Comparison of ENCODE assay signal across 8 cellular contexts in the genomic region with DNA sequence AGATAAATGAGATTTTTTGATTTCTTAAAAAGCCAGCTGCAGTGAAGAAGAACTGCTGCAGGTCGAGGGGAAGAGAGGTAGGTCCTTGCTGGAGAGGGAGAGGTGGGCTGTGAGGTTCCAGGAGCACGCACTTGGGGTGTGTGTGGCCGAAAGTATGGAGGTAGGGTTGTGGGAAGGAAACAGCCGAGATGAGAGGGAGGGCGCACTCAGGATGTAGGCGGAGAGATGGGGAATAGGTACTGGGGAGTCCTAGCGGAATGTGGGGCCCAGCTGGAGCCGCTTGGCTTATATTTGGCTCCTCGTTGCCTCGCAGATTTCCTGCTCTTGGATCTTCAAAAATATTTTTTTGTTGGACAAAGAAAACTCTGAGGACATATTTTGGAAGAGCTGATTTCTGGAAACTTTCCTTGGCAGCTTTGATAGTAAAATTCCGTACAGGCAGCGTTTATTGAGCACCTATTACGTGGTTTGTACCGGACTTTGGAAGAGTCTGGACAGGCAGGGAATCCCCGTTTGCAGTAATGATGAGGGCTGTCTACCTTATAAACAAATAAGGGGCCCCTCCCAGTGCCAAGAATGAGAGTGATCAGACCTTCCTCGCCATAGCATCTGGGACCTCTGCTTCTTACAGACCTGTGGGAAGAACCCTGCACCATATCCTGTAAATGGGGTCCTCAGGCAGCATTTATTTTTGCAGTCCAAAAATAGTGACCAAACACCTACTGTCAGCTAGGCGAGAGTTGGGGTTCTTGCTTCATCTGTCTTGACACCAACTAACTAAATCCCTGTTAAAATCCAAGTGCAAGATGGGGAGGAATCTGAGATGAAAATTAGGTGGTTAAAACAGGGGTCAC. TPM values are rescaled to one million over a fixed set of nuclear protein-coding genes. Genes with fewer than 3 reads are reported as not detected.
A peak's percentile ranks its signal among the peaks of the same experiment; 100 is the strongest.
DNase-seq lines count a peak whose midpoint lies in the region; ATAC-seq and TF ChIP-seq lines count a peak whose summit lies in the region.

No MANE protein-coding gene starts in this region.

- peaks cover 27% of the 10 kb centered on the region for H3K4me1 Mint-ChIP-seq in activated T-cell treated with anti-CD3 and anti-CD28 coated beads, Interleukin-2, amount 50 U/mL, for 4 hours (ENCODE audit: low read depth)
- peaks cover 27% of the 10 kb centered on the region for H3K4me1 Mint-ChIP-seq in T-helper 17 cell

- no peaks in the 10 kb centered on the region for H3K9me3 ChIP-seq in T-helper 17 cell (ENCODE audit: control insufficient read depth, low read length, poor library complexity, severe bottlenecking)

- H3K27me3 Mint-ChIP-seq in activated T-cell treated with anti-CD3 and anti-CD28 coated beads, Interleukin-2, amount 50 U/mL, for 4 hours (ENCODE audit: low read depth) = no peaks in the 10 kb centered on the region
- H3K27me3 Mint-ChIP-seq in T-helper 17 cell = no peaks in the 10 kb centered on the region

- H3K9me3 Mint-ChIP-seq in activated T-cell treated with anti-CD3 and anti-CD28 coated beads, Interleukin-2, amount 50 U/mL, for 4 hours = no peaks in the 10 kb centered on the region

- H3K4me3 Mint-ChIP-seq in activated T-cell treated with anti-CD3 and anti-CD28 coated beads, Interleukin-2, amount 50 U/mL, for 4 hours = peak overlapping the region; percentile 85
- peak overlapping the region; percentile 91 for H3K4me3 Mint-ChIP-seq in T-helper 17 cell

- no peak for TF ChIP-seq CTCF in fibroblast of the aortic adventitia (IDR thresholded peaks at IDR 0.05; ENCODE audit: insufficient read depth, low read length)

- DNase-seq in activated T-cell treated with anti-CD3 and anti-CD28 coated beads, Interleukin-2, amount 50 U/mL, for 4 hours = no peak
- no peak for DNase-seq in activated T-cell treated with anti-CD3 and anti-CD28 coated beads, Interleukin-2, amount 50 U/mL, for 1 hour
- DNase-seq in T-helper 17 cell (no peak), fibroblast of the aortic adventitia (ENCODE audit: low read depth) (no peak), skeletal muscle cell (ENCODE audit: low read depth) (no peak), NCI-H345 treated with DMSO at 0.1 percent for 48 hours (lab: John Stamatoyannopoulos, UW; ENCODE audit: unreplicated experiment) (no peak), GF-D8 (lab: John Stamatoyannopoulos, UW) (no peak), NCI-H187 (lab: John Stamatoyannopoulos, UW) (no peak)

- H3K36me3 Mint-ChIP-seq in activated T-cell treated with anti-CD3 and anti-CD28 coated beads, Interleukin-2, amount 50 U/mL, for 4 hours (ENCODE audit: insufficient read depth) = peaks cover 3% of the 10 kb centered on the region
- H3K36me3 Mint-ChIP-seq in T-helper 17 cell (ENCODE audit: low read depth) = no peaks in the 10 kb centered on the region

- ATAC-seq in activated T-cell treated with anti-CD3 and anti-CD28 coated beads, Interleukin-2, amount 50 U/mL, for 4 hours = no peak
- no peak for ATAC-seq in T-helper 17 cell

- H3K4me3 ChIP-seq in fibroblast of the aortic adventitia (ENCODE audit: low read depth, low read length) (peak overlapping the region; percentile 72), skeletal muscle cell (ENCODE audit: low read depth, low read length) (peak overlapping the region; percentile 66)

- peak overlapping the region; percentile 83 for H3K27ac Mint-ChIP-seq in T-helper 17 cell

RNA-seq across cellular contexts. Expression of a gene that starts 1.5 kb away (rescaled TPM):
- 10 to 100 TPM; 42.1 to 56.7 (median 48.0) TPM for total RNA-seq in activated T-cell treated with anti-CD3 and anti-CD28 coated beads, Interleukin-2, amount 50 U/mL, for 4 hours
- 10 to 100 TPM; 28.3 to 33.5 TPM for total RNA-seq in T-helper 17 cell
- total RNA-seq in fibroblast of the aortic adventitia (ENCODE audit: low replicate concordance) = 12.1 and 45.6 TPM in 2 replicates
